ENCODE assay signal across 8 cellular contexts in genomic region chrX:154545673-154546274, GRCh38. TPM values are rescaled to one million over a fixed set of nuclear protein-coding genes. Genes with fewer than 3 reads are reported as not detected.
DNase-seq lines count a peak whose midpoint lies in the region; ATAC-seq and TF ChIP-seq lines count a peak whose summit lies in the region.

No MANE protein-coding gene starts in this region.

- H3K27ac ChIP-seq in CD8-positive, alpha-beta T cell (ENCODE audit: low read depth, low read length) = no peak overlapping the region

- no peaks in the 10 kb centered on the region for H3K27me3 Mint-ChIP-seq in CD8-positive, alpha-beta T cell (ENCODE audit: low read depth)
- H3K27me3 Mint-ChIP-seq in effector memory CD8-positive, alpha-beta T cell = no peaks in the 10 kb centered on the region

- H3K9me3 ChIP-seq in CD8-positive, alpha-beta T cell (ENCODE audit: low read length) = no peaks in the 10 kb centered on the region
- H3K9me3 ChIP-seq in neuron (ENCODE audit: low read length) = no peaks in the 10 kb centered on the region

- POLR2A ChIA-PET in CD8-positive, alpha-beta T cell (lab: Charles Lee) = interaction anchor here (0.7 kb wide), 1 partner anchor 148 kb away, joined by 3 read pairs; no protein-coding TSS in a partner anchor

- DNase-seq in CD8-positive, alpha-beta T cell = no peak
- DNase-seq in NB4 (ENCODE audit: low read depth) (no peak), COLO829 (ENCODE audit: low spot score) (no peak), NCI-H1694 (lab: John Stamatoyannopoulos, UW) (no peak)
- DNase-seq in effector memory CD8-positive, alpha-beta T cell = no peak

- no peaks in the 10 kb centered on the region for H3K27me3 ChIP-seq in CD8-positive, alpha-beta T cell (ENCODE audit: insufficient read depth, low read length)
- H3K27me3 ChIP-seq in neuron (ENCODE audit: insufficient read depth, low read length) = no peaks in the 10 kb centered on the region

- H3K4me1 Mint-ChIP-seq in CD8-positive, alpha-beta T cell (ENCODE audit: low read depth) = peaks cover 49% of the 10 kb centered on the region
- H3K4me1 Mint-ChIP-seq in effector memory CD8-positive, alpha-beta T cell (ENCODE audit: low read depth in 2 of 2) = peaks cover 38 to 39% of the 10 kb centered on the region in 2 donors

- intact Hi-C loops in CD8-positive, alpha-beta T cell (cut with DNase I, micrococcal nuclease) = loop anchor here in 1 of 2 experiments (2.0 kb wide), 1 partner anchor 55 kb away; the partner anchor contains the start of gene SLC10A3

- H3K4me3 Mint-ChIP-seq in CD8-positive, alpha-beta T cell = peak overlapping the region; percentile 75
- H3K4me3 Mint-ChIP-seq in effector memory CD8-positive, alpha-beta T cell = peak overlapping the region; percentile 90 to 94

- peaks cover 28% of the 10 kb centered on the region for H3K36me3 Mint-ChIP-seq in CD8-positive, alpha-beta T cell
- peaks cover 38% of the 10 kb centered on the region for H3K36me3 Mint-ChIP-seq in effector memory CD8-positive, alpha-beta T cell (ENCODE audit: insufficient read depth)

- H3K36me3 ChIP-seq in CD8-positive, alpha-beta T cell (ENCODE audit: insufficient read depth, low read length) = no peaks in the 10 kb centered on the region
- H3K36me3 ChIP-seq in neuron (ENCODE audit: insufficient read depth, low read length) = peaks cover 7% of the 10 kb centered on the region

- H3K9me3 Mint-ChIP-seq in CD8-positive, alpha-beta T cell = no peaks in the 10 kb centered on the region
- no peaks in the 10 kb centered on the region for H3K9me3 Mint-ChIP-seq in effector memory CD8-positive, alpha-beta T cell

- no peak for TF ChIP-seq CTCF in CD8-positive, alpha-beta T cell (IDR thresholded peaks at IDR 0.05)
- no peak for TF ChIP-seq CTCF in NB4 (IDR thresholded peaks at IDR 0.05; ENCODE audit: low read depth, low read length)

- CTCF ChIA-PET in CD8-positive, alpha-beta T cell (lab: Charles Lee) = no interaction called here

- peak overlapping the region; percentile 55 for H3K27ac Mint-ChIP-seq in CD8-positive, alpha-beta T cell
- peak overlapping the region; percentile 25 to 94 for H3K27ac Mint-ChIP-seq in effector memory CD8-positive, alpha-beta T cell

- TF ChIP-seq POLR2A in NB4 (IDR thresholded peaks at IDR 0.05; ENCODE audit: extremely low read depth, insufficient read length) = no peak

- peaks cover 62% of the 10 kb centered on the region for H3K4me1 ChIP-seq in CD8-positive, alpha-beta T cell (ENCODE audit: insufficient read depth, low read length)
- peaks cover 3% of the 10 kb centered on the region for H3K4me1 ChIP-seq in neuron (ENCODE audit: insufficient read depth, low read length)

- peak overlapping the region; percentile 60 for H3K4me3 ChIP-seq in CD8-positive, alpha-beta T cell (ENCODE audit: low read depth, low read length)
- peak overlapping the region; percentile 73 for H3K4me3 ChIP-seq in NB4 (ENCODE audit: low read depth, low read length)
- peak overlapping the region; percentile 85 for H3K4me3 ChIP-seq in neuron (ENCODE audit: low read length)

- no peak overlapping the region for H2AFZ ChIP-seq in neuron (ENCODE audit: low read depth, low read length)

- no peak for ATAC-seq in CD8-positive, alpha-beta T cell
- no peak for ATAC-seq in effector memory CD8-positive, alpha-beta T cell (replicated peaks)
- no peak for ATAC-seq in GM19467 (IDR thresholded peaks at IDR 0.05; ENCODE audit: unreplicated experiment)
- ATAC-seq in HG02973 (IDR thresholded peaks at IDR 0.05; ENCODE audit: unreplicated experiment) = no peak

RNA-seq across cellular contexts. Expression of gene G6PD, which starts 0.9 kb away (rescaled TPM):
- 10 to 100 TPM; 27.5 to 31.5 TPM for total RNA-seq in CD8-positive, alpha-beta T cell

RNA-seq across cellular contexts. Expression of gene IKBKG, which starts 1.6 kb away (rescaled TPM):
- total RNA-seq in CD8-positive, alpha-beta T cell = 10 to 100 TPM; 34.7 to 37.4 TPM

RNA-seq across cellular contexts. Expression of gene FAM3A, which starts 29.7 kb away (rescaled TPM):
- total RNA-seq in CD8-positive, alpha-beta T cell = 10 to 100 TPM; 37.7 to 41.7 TPM

RNA-seq across cellular contexts. Expression of gene CTAG1A, which starts 39.2 kb away (rescaled TPM):
- total RNA-seq in CD8-positive, alpha-beta T cell = not detected

RNA-seq across cellular contexts. Expression of gene SLC10A3, which starts 55.3 kb away (rescaled TPM):
- 10 to 100 TPM; 22.3 to 23.0 TPM for total RNA-seq in CD8-positive, alpha-beta T cell
